In genomic region chr9:98833090-98833956, GRCh38 we compare ENCODE assay signal across 1 cellular context.
TF ChIP-seq lines count a peak whose summit lies in the region.

No MANE protein-coding gene starts in this region.

TF ChIP-seq in K562, 482 proteins besides CTCF, POLR2A, EP300 and RAD21 (continued from another document and continues in another):
- TF ChIP-seq FOXO4 (CRISPR knock-in tag; IDR thresholded peaks at IDR 0.05) (no peak), POLR3G (IDR thresholded peaks at IDR 0.05; ENCODE audit: extremely low read depth, insufficient read length, insufficient replicate concordance) (no peak), TARDBP (IDR thresholded peaks at IDR 0.05) (no peak), MTA3 (IDR thresholded peaks at IDR 0.05; ENCODE audit: borderline replicate concordance) (peak; percentile 80; the same call in 1 of the 2 replicates), ZNF561 (CRISPR knock-in tag; conservative IDR thresholded peaks at IDR 0.05) (no peak), HNRNPLL (IDR thresholded peaks at IDR 0.05; ENCODE audit: low read depth, low read length, poor library complexity, severe bottlenecking) (no peak), FOXK1 (CRISPR knock-in tag; IDR thresholded peaks at IDR 0.05; ENCODE audit: borderline replicate concordance) (no peak), ZNF316 (IDR thresholded peaks at IDR 0.05) (no peak), ZNF507 (tag; conservative IDR thresholded peaks at IDR 0.05) (no peak), CBX8 (IDR thresholded peaks at IDR 0.05; ENCODE audit: borderline replicate concordance, extremely low read depth, low read depth, low read length, poor library complexity, severe bottlenecking) (no peak), RB1 (IDR thresholded peaks at IDR 0.05; ENCODE audit: low read depth) (no peak; the same call in 1 of the 2 replicates), SIN3B (IDR thresholded peaks at IDR 0.05; ENCODE audit: low read depth) (no peak), GTF2F1 (IDR thresholded peaks at IDR 0.05; ENCODE audit: low read depth, low read length) (0 out of 2 replicates have a peak, but pooled peaks have one; percentile 23), HNRNPK (IDR thresholded peaks at IDR 0.05; ENCODE audit: low read depth, low read length, poor library complexity, severe bottlenecking) (no peak), ZNF347 (CRISPR knock-in tag; IDR thresholded peaks at IDR 0.05; ENCODE audit: low read depth) (no peak), ZNF175 (CRISPR knock-in tag; IDR thresholded peaks at IDR 0.05; ENCODE audit: low read depth) (peak; percentile 95), MITF (IDR thresholded peaks at IDR 0.05) (no peak), PML (IDR thresholded peaks at IDR 0.05; ENCODE audit: low read length) (no peak), ZBED1 (IDR thresholded peaks at IDR 0.05) (no peak), E2F4 (CRISPR knock-in tag; IDR thresholded peaks at IDR 0.05; ENCODE audit: low read depth) (no peak), E2F3 (CRISPR knock-in tag; IDR thresholded peaks at IDR 0.05) (0 out of 2 replicates have a peak, but pooled peaks have one; percentile 24), PPARD (CRISPR knock-in tag; IDR thresholded peaks at IDR 0.05) (no peak), ZNF24 (IDR thresholded peaks at IDR 0.05) (no peak; the same call in 1 of the 2 replicates), ELF1 (tag; IDR thresholded peaks at IDR 0.05) (peak; percentile 79), NUFIP1 (IDR thresholded peaks at IDR 0.05; ENCODE audit: partially characterized antibody) (no peak), ZFP36 (IDR thresholded peaks at IDR 0.05; ENCODE audit: low read depth, low read length, partially characterized antibody) (no peak), MTA1 (IDR thresholded peaks at IDR 0.05; ENCODE audit: borderline replicate concordance) (peak; percentile 53; the same call in 1 of the 2 replicates), LCOR (CRISPR knock-in tag; IDR thresholded peaks at IDR 0.05) (peak; percentile 82; the same call in 1 of the 2 replicates), GTF2B (IDR thresholded peaks at IDR 0.05; ENCODE audit: extremely low read depth, insufficient read length) (no peak), CC2D1A (IDR thresholded peaks at IDR 0.05) (peak; percentile 55; the same call in 1 of the 2 replicates), ZNF143 (CRISPR knock-in tag; IDR thresholded peaks at IDR 0.05) (peak; percentile 52; the same call in 1 of the 2 replicates), ETV6 (IDR thresholded peaks at IDR 0.05; ENCODE audit: borderline replicate concordance in 1 of 2, low read depth in 2 of 2, low read length in 1 of 2) (peak in 1 of 2 experiments; percentile 48; a peak in 1 of 4 replicates), ETV6 (CRISPR knock-in tag; IDR thresholded peaks at IDR 0.05; ENCODE audit: borderline replicate concordance) (no peak), BRCA1 (IDR thresholded peaks at IDR 0.05) (no peak), BRCA1 (CRISPR knock-in tag; IDR thresholded peaks at IDR 0.05) (no peak), YY1 (IDR thresholded peaks at IDR 0.05; ENCODE audit: borderline replicate concordance in 1 of 3, control insufficient read depth in 1 of 3, extremely low read depth in 1 of 3, insufficient read depth in 3 of 3, insufficient read length in 1 of 3, insufficient replicate concordance in 2 of 3, low read depth in 1 of 3, low read length in 2 of 3) (peak in 2 of 3 experiments; percentile 5 to 18), ZZZ3 (IDR thresholded peaks at IDR 0.05) (no peak), SRSF3 (IDR thresholded peaks at IDR 0.05; ENCODE audit: insufficient read depth, low read length) (no peak), FOXA1 (IDR thresholded peaks at IDR 0.05; ENCODE audit: borderline replicate concordance) (no peak), SMARCB1 (IDR thresholded peaks at IDR 0.05; ENCODE audit: insufficient read length, low read depth) (no peak), ZBTB34 (CRISPR knock-in tag; IDR thresholded peaks at IDR 0.05) (no peak), ATF1 (CRISPR knock-in tag; IDR thresholded peaks at IDR 0.05) (no peak), ATF1 (tag; IDR thresholded peaks at IDR 0.05) (peak; percentile 58), ZNF76 (CRISPR knock-in tag; IDR thresholded peaks at IDR 0.05; ENCODE audit: borderline replicate concordance) (0 out of 2 replicates have a peak, but pooled peaks have one; percentile 41), DACH1 (IDR thresholded peaks at IDR 0.05; ENCODE audit: partially characterized antibody) (no peak), CBFB (CRISPR knock-in tag; IDR thresholded peaks at IDR 0.05) (no peak), ZBTB7A (IDR thresholded peaks at IDR 0.05; ENCODE audit: borderline replicate concordance, control insufficient read depth, low read depth, low read length) (peak; percentile 73; the same call in 1 of the 2 replicates), XRCC3 (IDR thresholded peaks at IDR 0.05) (no peak)
- TF ChIP-seq, protein P1, sequence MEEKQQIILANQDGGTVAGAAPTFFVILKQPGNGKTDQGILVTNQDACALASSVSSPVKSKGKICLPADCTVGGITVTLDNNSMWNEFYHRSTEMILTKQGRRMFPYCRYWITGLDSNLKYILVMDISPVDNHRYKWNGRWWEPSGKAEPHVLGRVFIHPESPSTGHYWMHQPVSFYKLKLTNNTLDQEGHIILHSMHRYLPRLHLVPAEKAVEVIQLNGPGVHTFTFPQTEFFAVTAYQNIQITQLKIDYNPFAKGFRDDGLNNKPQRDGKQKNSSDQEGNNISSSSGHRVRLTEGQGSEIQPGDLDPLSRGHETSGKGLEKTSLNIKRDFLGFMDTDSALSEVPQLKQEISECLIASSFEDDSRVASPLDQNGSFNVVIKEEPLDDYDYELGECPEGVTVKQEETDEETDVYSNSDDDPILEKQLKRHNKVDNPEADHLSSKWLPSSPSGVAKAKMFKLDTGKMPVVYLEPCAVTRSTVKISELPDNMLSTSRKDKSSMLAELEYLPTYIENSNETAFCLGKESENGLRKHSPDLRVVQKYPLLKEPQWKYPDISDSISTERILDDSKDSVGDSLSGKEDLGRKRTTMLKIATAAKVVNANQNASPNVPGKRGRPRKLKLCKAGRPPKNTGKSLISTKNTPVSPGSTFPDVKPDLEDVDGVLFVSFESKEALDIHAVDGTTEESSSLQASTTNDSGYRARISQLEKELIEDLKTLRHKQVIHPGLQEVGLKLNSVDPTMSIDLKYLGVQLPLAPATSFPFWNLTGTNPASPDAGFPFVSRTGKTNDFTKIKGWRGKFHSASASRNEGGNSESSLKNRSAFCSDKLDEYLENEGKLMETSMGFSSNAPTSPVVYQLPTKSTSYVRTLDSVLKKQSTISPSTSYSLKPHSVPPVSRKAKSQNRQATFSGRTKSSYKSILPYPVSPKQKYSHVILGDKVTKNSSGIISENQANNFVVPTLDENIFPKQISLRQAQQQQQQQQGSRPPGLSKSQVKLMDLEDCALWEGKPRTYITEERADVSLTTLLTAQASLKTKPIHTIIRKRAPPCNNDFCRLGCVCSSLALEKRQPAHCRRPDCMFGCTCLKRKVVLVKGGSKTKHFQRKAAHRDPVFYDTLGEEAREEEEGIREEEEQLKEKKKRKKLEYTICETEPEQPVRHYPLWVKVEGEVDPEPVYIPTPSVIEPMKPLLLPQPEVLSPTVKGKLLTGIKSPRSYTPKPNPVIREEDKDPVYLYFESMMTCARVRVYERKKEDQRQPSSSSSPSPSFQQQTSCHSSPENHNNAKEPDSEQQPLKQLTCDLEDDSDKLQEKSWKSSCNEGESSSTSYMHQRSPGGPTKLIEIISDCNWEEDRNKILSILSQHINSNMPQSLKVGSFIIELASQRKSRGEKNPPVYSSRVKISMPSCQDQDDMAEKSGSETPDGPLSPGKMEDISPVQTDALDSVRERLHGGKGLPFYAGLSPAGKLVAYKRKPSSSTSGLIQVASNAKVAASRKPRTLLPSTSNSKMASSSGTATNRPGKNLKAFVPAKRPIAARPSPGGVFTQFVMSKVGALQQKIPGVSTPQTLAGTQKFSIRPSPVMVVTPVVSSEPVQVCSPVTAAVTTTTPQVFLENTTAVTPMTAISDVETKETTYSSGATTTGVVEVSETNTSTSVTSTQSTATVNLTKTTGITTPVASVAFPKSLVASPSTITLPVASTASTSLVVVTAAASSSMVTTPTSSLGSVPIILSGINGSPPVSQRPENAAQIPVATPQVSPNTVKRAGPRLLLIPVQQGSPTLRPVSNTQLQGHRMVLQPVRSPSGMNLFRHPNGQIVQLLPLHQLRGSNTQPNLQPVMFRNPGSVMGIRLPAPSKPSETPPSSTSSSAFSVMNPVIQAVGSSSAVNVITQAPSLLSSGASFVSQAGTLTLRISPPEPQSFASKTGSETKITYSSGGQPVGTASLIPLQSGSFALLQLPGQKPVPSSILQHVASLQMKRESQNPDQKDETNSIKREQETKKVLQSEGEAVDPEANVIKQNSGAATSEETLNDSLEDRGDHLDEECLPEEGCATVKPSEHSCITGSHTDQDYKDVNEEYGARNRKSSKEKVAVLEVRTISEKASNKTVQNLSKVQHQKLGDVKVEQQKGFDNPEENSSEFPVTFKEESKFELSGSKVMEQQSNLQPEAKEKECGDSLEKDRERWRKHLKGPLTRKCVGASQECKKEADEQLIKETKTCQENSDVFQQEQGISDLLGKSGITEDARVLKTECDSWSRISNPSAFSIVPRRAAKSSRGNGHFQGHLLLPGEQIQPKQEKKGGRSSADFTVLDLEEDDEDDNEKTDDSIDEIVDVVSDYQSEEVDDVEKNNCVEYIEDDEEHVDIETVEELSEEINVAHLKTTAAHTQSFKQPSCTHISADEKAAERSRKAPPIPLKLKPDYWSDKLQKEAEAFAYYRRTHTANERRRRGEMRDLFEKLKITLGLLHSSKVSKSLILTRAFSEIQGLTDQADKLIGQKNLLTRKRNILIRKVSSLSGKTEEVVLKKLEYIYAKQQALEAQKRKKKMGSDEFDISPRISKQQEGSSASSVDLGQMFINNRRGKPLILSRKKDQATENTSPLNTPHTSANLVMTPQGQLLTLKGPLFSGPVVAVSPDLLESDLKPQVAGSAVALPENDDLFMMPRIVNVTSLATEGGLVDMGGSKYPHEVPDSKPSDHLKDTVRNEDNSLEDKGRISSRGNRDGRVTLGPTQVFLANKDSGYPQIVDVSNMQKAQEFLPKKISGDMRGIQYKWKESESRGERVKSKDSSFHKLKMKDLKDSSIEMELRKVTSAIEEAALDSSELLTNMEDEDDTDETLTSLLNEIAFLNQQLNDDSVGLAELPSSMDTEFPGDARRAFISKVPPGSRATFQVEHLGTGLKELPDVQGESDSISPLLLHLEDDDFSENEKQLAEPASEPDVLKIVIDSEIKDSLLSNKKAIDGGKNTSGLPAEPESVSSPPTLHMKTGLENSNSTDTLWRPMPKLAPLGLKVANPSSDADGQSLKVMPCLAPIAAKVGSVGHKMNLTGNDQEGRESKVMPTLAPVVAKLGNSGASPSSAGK (IDR thresholded peaks at IDR 0.05) = peak; percentile 96
- TF ChIP-seq, protein P2, sequence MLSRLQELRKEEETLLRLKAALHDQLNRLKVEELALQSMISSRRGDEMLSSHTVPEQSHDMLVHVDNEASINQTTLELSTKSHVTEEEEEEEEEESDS (CRISPR knock-in tag; IDR thresholded peaks at IDR 0.05) = no peak
- TF ChIP-seq, protein P3, sequence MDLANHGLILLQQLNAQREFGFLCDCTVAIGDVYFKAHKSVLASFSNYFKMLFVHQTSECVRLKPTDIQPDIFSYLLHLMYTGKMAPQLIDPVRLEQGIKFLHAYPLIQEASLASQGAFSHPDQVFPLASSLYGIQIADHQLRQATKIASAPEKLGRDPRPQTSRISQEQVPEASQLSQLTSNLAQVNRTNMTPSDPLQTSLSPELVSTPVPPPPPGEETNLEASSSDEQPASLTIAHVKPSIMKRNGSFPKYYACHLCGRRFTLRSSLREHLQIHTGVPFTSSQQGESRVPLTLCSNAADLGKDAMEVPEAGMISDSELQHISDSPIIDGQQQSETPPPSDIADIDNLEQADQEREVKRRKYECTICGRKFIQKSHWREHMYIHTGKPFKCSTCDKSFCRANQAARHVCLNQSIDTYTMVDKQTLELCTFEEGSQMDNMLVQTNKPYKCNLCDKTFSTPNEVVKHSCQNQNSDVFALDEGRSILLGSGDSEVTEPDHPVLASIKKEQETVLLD (IDR thresholded peaks at IDR 0.05) = peak; percentile 75; the same call in 1 of the 2 replicates
